In genomic region chr3:11271986-11272904, GRCh38 we compare ENCODE assay signal across 1 cellular context.
TF ChIP-seq lines count a peak whose summit lies in the region.

A gene with protein sequence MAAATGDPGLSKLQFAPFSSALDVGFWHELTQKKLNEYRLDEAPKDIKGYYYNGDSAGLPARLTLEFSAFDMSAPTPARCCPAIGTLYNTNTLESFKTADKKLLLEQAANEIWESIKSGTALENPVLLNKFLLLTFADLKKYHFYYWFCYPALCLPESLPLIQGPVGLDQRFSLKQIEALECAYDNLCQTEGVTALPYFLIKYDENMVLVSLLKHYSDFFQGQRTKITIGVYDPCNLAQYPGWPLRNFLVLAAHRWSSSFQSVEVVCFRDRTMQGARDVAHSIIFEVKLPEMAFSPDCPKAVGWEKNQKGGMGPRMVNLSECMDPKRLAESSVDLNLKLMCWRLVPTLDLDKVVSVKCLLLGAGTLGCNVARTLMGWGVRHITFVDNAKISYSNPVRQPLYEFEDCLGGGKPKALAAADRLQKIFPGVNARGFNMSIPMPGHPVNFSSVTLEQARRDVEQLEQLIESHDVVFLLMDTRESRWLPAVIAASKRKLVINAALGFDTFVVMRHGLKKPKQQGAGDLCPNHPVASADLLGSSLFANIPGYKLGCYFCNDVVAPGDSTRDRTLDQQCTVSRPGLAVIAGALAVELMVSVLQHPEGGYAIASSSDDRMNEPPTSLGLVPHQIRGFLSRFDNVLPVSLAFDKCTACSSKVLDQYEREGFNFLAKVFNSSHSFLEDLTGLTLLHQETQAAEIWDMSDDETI (plus strand): TSS chr3:11272397. CDS start chr3:11298696, 26,299 bp downstream.

TF ChIP-seq in GM12878, 131 proteins besides CTCF, POLR2A, EP300 and RAD21 (continued from another document and continues in another):
- TF ChIP-seq BCLAF1 (IDR thresholded peaks at IDR 0.05): peak; percentile 77
- TF ChIP-seq, protein P1, sequence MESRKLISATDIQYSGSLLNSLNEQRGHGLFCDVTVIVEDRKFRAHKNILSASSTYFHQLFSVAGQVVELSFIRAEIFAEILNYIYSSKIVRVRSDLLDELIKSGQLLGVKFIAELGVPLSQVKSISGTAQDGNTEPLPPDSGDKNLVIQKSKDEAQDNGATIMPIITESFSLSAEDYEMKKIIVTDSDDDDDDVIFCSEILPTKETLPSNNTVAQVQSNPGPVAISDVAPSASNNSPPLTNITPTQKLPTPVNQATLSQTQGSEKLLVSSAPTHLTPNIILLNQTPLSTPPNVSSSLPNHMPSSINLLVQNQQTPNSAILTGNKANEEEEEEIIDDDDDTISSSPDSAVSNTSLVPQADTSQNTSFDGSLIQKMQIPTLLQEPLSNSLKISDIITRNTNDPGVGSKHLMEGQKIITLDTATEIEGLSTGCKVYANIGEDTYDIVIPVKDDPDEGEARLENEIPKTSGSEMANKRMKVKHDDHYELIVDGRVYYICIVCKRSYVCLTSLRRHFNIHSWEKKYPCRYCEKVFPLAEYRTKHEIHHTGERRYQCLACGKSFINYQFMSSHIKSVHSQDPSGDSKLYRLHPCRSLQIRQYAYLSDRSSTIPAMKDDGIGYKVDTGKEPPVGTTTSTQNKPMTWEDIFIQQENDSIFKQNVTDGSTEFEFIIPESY (IDR thresholded peaks at IDR 0.05): no peak
- TF ChIP-seq MXI1 (IDR thresholded peaks at IDR 0.05; ENCODE audit: low read depth, low read length): no peak; the same call in 1 of the 2 replicates
- peak; percentile 98 for TF ChIP-seq ZNF207 (IDR thresholded peaks at IDR 0.05; ENCODE audit: borderline replicate concordance)
- TF ChIP-seq NRF1 (conservative IDR thresholded peaks at IDR 0.05; ENCODE audit: low read depth, low read length): peak; percentile 72
- TF ChIP-seq BCL11A (IDR thresholded peaks at IDR 0.05; ENCODE audit: low read depth, low read length): no peak
- no peak for TF ChIP-seq ESRRA (IDR thresholded peaks at IDR 0.05; ENCODE audit: low read length)
- 0 out of 2 replicates have a peak, but pooled peaks have one; percentile 49 for TF ChIP-seq WRNIP1 (IDR thresholded peaks at IDR 0.05; ENCODE audit: borderline replicate concordance, low read depth, low read length)
- peak; percentile 94 for TF ChIP-seq ATF7 (IDR thresholded peaks at IDR 0.05; ENCODE audit: low read depth)
- 0 out of 2 replicates have a peak, but pooled peaks have one; percentile 26 for TF ChIP-seq GABPA (IDR thresholded peaks at IDR 0.05; ENCODE audit: low read depth)
- peak; percentile 80; the same call in 1 of the 2 replicates for TF ChIP-seq RB1 (IDR thresholded peaks at IDR 0.05; ENCODE audit: borderline replicate concordance)
- TF ChIP-seq CREM (IDR thresholded peaks at IDR 0.05; ENCODE audit: low read depth): peak; percentile 99
- peak; percentile 81; the same call in 1 of the 2 replicates for TF ChIP-seq JUND (IDR thresholded peaks at IDR 0.05; ENCODE audit: low read depth, low read length)
- TF ChIP-seq ELK1 (IDR thresholded peaks at IDR 0.05; ENCODE audit: low read depth, low read length): peak; percentile 70; the same call in 1 of the 2 replicates
- TF ChIP-seq POLR2AphosphoS5 (IDR thresholded peaks at IDR 0.05; ENCODE audit: low read length): peak; percentile 82
- TF ChIP-seq, protein P2, sequence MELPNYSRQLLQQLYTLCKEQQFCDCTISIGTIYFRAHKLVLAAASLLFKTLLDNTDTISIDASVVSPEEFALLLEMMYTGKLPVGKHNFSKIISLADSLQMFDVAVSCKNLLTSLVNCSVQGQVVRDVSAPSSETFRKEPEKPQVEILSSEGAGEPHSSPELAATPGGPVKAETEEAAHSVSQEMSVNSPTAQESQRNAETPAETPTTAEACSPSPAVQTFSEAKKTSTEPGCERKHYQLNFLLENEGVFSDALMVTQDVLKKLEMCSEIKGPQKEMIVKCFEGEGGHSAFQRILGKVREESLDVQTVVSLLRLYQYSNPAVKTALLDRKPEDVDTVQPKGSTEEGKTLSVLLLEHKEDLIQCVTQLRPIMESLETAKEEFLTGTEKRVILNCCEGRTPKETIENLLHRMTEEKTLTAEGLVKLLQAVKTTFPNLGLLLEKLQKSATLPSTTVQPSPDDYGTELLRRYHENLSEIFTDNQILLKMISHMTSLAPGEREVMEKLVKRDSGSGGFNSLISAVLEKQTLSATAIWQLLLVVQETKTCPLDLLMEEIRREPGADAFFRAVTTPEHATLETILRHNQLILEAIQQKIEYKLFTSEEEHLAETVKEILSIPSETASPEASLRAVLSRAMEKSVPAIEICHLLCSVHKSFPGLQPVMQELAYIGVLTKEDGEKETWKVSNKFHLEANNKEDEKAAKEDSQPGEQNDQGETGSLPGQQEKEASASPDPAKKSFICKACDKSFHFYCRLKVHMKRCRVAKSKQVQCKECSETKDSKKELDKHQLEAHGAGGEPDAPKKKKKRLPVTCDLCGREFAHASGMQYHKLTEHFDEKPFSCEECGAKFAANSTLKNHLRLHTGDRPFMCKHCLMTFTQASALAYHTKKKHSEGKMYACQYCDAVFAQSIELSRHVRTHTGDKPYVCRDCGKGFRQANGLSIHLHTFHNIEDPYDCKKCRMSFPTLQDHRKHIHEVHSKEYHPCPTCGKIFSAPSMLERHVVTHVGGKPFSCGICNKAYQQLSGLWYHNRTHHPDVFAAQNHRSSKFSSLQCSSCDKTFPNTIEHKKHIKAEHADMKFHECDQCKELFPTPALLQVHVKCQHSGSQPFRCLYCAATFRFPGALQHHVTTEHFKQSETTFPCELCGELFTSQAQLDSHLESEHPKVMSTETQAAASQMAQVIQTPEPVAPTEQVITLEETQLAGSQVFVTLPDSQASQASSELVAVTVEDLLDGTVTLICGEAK (IDR thresholded peaks at IDR 0.05; ENCODE audit: borderline replicate concordance): peak; percentile 49; the same call in 1 of the 2 replicates
- TF ChIP-seq SMAD5 (IDR thresholded peaks at IDR 0.05; ENCODE audit: low read depth): peak; percentile 83; the same call in 1 of the 2 replicates
- no peak for TF ChIP-seq POLR2AphosphoS2 (IDR thresholded peaks at IDR 0.05; ENCODE audit: low read depth, low read length)
- TF ChIP-seq SIX5 (IDR thresholded peaks at IDR 0.05; ENCODE audit: low read depth, low read length, severe bottlenecking): peak; percentile 35
- TF ChIP-seq PKNOX1 (IDR thresholded peaks at IDR 0.05): peak; percentile 70; the same call in 1 of the 2 replicates
- TF ChIP-seq PRDM15 (CRISPR knock-in tag; IDR thresholded peaks at IDR 0.05): no peak
- peak; percentile 62 for TF ChIP-seq TAF1 (IDR thresholded peaks at IDR 0.05; ENCODE audit: borderline replicate concordance, low read depth, low read length)
- TF ChIP-seq, protein P3, sequence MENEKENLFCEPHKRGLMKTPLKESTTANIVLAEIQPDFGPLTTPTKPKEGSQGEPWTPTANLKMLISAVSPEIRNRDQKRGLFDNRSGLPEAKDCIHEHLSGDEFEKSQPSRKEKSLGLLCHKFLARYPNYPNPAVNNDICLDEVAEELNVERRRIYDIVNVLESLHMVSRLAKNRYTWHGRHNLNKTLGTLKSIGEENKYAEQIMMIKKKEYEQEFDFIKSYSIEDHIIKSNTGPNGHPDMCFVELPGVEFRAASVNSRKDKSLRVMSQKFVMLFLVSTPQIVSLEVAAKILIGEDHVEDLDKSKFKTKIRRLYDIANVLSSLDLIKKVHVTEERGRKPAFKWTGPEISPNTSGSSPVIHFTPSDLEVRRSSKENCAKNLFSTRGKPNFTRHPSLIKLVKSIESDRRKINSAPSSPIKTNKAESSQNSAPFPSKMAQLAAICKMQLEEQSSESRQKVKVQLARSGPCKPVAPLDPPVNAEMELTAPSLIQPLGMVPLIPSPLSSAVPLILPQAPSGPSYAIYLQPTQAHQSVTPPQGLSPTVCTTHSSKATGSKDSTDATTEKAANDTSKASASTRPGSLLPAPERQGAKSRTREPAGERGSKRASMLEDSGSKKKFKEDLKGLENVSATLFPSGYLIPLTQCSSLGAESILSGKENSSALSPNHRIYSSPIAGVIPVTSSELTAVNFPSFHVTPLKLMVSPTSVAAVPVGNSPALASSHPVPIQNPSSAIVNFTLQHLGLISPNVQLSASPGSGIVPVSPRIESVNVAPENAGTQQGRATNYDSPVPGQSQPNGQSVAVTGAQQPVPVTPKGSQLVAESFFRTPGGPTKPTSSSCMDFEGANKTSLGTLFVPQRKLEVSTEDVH (IDR thresholded peaks at IDR 0.05; ENCODE audit: low read depth, partially characterized antibody): no peak
- no peak for TF ChIP-seq ASH2L (IDR thresholded peaks at IDR 0.05; ENCODE audit: borderline replicate concordance, low read depth)
- 0 out of 2 replicates have a peak, but pooled peaks have one; percentile 34 for TF ChIP-seq DPF2 (IDR thresholded peaks at IDR 0.05)
- TF ChIP-seq REST (IDR thresholded peaks at IDR 0.05; ENCODE audit: low read depth, low read length): no peak
